9 cellular contexts compared by ENCODE assay signal in genomic region chr4:24557036-24558022, GRCh38. TPM values are rescaled to one million over a fixed set of nuclear protein-coding genes. Genes with fewer than 3 reads are reported as not detected.
DNase-seq lines count a peak whose midpoint lies in the region; ATAC-seq and TF ChIP-seq lines count a peak whose summit lies in the region.
"Had no signal": no experiment of that assay in that cellular context is flagged by ENCODE, and none has a peak within 500 bp of the region (broad histone marks: within the 10 kb centered on the region; RNA-seq: fewer than 3 reads in every experiment).

No MANE protein-coding gene starts in this region.

- H3K27ac ChIP-seq in GM23248: peak overlapping the region; percentile 39

- H3K27ac Mint-ChIP-seq in WTC11: peak overlapping the region; percentile 77

- POLR2A ChIA-PET in WTC11 (lab: Charles Lee): no interaction called here

- H2AFZ ChIP-seq in GM23248: no peak overlapping the region

- H3K9me3 Mint-ChIP-seq in WTC11: peaks cover 4% of the 10 kb centered on the region

- no peak for TF ChIP-seq CTCF in AG10803 (conservative IDR thresholded peaks at IDR 0.05; ENCODE audit: low read length)
- TF ChIP-seq CTCF in WTC11 (IDR thresholded peaks at IDR 0.05): no peak

- no peaks in the 10 kb centered on the region for H3K27me3 Mint-ChIP-seq in WTC11 (ENCODE audit: low read depth)

- H3K4me3 Mint-ChIP-seq in WTC11: no peak overlapping the region

- in situ Hi-C loops in GM23248 (cut with MboI): no loop called here

- H3K4me3 ChIP-seq in AG10803 (ENCODE audit: low read length) (no peak overlapping the region), GM23248 (no peak overlapping the region)

- DNase-seq in AG10803 (ENCODE audit: low read depth) (peak; percentile 27), GM23248 (peak; percentile 56), WTC11 (ENCODE audit: low spot score) (no peak), foreskin melanocyte (peak; percentile 22), SHP77 treated with DMSO at 0.1 percent for 48 hours (lab: John Stamatoyannopoulos, UW) (no peak), SKM-1 (lab: John Stamatoyannopoulos, UW; ENCODE audit: unreplicated experiment) (no peak)
- DNase-seq: NCI-H1048 had no signal

- H3K79me2 ChIP-seq in GM23248 (ENCODE audit: insufficient read depth): peaks cover 100% of the 10 kb centered on the region

- H3F3A ChIP-seq in GM23248 (ENCODE audit: insufficient read depth): peaks cover 58% of the 10 kb centered on the region

- H3K36me3 Mint-ChIP-seq in WTC11: peaks cover 41% of the 10 kb centered on the region

- ATAC-seq in WTC11 (no peak), HG03354 (IDR thresholded peaks at IDR 0.05; ENCODE audit: poor library complexity, severe bottlenecking, unreplicated experiment) (no peak), GM19328 (IDR thresholded peaks at IDR 0.05; ENCODE audit: unreplicated experiment) (no peak)

- peaks cover 50% of the 10 kb centered on the region for H3K4me1 ChIP-seq in GM23248 (ENCODE audit: insufficient read depth)

- H3K4me1 Mint-ChIP-seq in WTC11: peaks cover 61% of the 10 kb centered on the region

- peak overlapping the region; percentile 60 for H3K4me2 ChIP-seq in GM23248 (ENCODE audit: unreplicated experiment)

- WGBS in GM23248 (ENCODE audit: low coverage in 1 of 2, low lambda C conversion rate in 2 of 2, missing lambda C conversion rate in 2 of 2), 2 experiments: 58 to 59% methylated on average over 8 of the region's 8 CpGs

- H4K20me1 ChIP-seq in GM23248 (ENCODE audit: insufficient read depth): peaks cover 54% of the 10 kb centered on the region

- peaks cover 19% of the 10 kb centered on the region; the same call in 1 of the 2 replicates for H3K36me3 ChIP-seq in GM23248 (ENCODE audit: low read depth)

- no peaks in the 10 kb centered on the region for H3K27me3 ChIP-seq in GM23248 (replicated peaks; ENCODE audit: insufficient read depth)

- no peaks in the 10 kb centered on the region for H3K9me3 ChIP-seq in GM23248 (ENCODE audit: low read depth)

- CTCF ChIA-PET in WTC11 (lab: Charles Lee): interaction anchor here (0.5 to 1.1 kb wide), 4 partner anchors 67 to 431 kb away, joined by 3 read pairs; no protein-coding TSS in a partner anchor

- no peak overlapping the region for H3K9ac ChIP-seq in GM23248

- H3K9me2 ChIP-seq in GM23248 (ENCODE audit: insufficient read depth): no peaks in the 10 kb centered on the region

TF ChIP-seq in WTC11, 78 proteins besides CTCF, POLR2A, EP300 and RAD21:
- TF ChIP-seq E2F1 (CRISPR knock-in tag; IDR thresholded peaks at IDR 0.05) (no peak), CBFB (CRISPR knock-in tag; IDR thresholded peaks at IDR 0.05; ENCODE audit: low read depth) (no peak), NR1H2 (CRISPR knock-in tag; IDR thresholded peaks at IDR 0.05) (no peak), AFF4 (CRISPR knock-in tag; IDR thresholded peaks at IDR 0.05; ENCODE audit: borderline replicate concordance) (no peak), MXD4 (CRISPR knock-in tag; IDR thresholded peaks at IDR 0.05; ENCODE audit: borderline replicate concordance) (no peak), NR2C2 (CRISPR knock-in tag; IDR thresholded peaks at IDR 0.05) (no peak), ZNF416 (CRISPR knock-in tag; IDR thresholded peaks at IDR 0.05) (no peak), RORB (CRISPR knock-in tag; IDR thresholded peaks at IDR 0.05) (no peak), ZNF671 (CRISPR knock-in tag; IDR thresholded peaks at IDR 0.05) (no peak), CREM (CRISPR knock-in tag; IDR thresholded peaks at IDR 0.05) (no peak)
- TF ChIP-seq, protein P1, sequence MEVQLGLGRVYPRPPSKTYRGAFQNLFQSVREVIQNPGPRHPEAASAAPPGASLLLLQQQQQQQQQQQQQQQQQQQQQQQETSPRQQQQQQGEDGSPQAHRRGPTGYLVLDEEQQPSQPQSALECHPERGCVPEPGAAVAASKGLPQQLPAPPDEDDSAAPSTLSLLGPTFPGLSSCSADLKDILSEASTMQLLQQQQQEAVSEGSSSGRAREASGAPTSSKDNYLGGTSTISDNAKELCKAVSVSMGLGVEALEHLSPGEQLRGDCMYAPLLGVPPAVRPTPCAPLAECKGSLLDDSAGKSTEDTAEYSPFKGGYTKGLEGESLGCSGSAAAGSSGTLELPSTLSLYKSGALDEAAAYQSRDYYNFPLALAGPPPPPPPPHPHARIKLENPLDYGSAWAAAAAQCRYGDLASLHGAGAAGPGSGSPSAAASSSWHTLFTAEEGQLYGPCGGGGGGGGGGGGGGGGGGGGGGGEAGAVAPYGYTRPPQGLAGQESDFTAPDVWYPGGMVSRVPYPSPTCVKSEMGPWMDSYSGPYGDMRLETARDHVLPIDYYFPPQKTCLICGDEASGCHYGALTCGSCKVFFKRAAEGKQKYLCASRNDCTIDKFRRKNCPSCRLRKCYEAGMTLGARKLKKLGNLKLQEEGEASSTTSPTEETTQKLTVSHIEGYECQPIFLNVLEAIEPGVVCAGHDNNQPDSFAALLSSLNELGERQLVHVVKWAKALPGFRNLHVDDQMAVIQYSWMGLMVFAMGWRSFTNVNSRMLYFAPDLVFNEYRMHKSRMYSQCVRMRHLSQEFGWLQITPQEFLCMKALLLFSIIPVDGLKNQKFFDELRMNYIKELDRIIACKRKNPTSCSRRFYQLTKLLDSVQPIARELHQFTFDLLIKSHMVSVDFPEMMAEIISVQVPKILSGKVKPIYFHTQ (CRISPR knock-in tag; IDR thresholded peaks at IDR 0.05): no peak
TF ChIP-seq in WTC11: peak in this region for 0.

RNA-seq across cellular contexts. Expression of gene DHX15, which starts 27.0 kb away (rescaled TPM):
- total RNA-seq in GM23248 (2014; rRNA removed; shearing (Covaris generic)): 117 and 132 TPM in 2 replicates
- 80.4 and 81.2 TPM in 2 replicates for polyA plus RNA-seq in GM23248 (2016; fragmentation: Nextera tagmentation; extraction: Ambion mirVana)
- 210 to 240 TPM (median 213 TPM) in 3 replicates for total RNA-seq in WTC11 (2021)

Comparison
In these comparisons a context has a peak if more than half of its experiments do, and no peak if none do; other contexts are left out.
1. DNase-seq: peak in AG10803 (single experiment), GM23248 (single experiment) and foreskin melanocyte (single experiment); none in WTC11 (single experiment), SHP77 treated with DMSO at 0.1 percent for 48 hours (single experiment) and SKM-1 (single experiment).